In the genomic region with DNA sequence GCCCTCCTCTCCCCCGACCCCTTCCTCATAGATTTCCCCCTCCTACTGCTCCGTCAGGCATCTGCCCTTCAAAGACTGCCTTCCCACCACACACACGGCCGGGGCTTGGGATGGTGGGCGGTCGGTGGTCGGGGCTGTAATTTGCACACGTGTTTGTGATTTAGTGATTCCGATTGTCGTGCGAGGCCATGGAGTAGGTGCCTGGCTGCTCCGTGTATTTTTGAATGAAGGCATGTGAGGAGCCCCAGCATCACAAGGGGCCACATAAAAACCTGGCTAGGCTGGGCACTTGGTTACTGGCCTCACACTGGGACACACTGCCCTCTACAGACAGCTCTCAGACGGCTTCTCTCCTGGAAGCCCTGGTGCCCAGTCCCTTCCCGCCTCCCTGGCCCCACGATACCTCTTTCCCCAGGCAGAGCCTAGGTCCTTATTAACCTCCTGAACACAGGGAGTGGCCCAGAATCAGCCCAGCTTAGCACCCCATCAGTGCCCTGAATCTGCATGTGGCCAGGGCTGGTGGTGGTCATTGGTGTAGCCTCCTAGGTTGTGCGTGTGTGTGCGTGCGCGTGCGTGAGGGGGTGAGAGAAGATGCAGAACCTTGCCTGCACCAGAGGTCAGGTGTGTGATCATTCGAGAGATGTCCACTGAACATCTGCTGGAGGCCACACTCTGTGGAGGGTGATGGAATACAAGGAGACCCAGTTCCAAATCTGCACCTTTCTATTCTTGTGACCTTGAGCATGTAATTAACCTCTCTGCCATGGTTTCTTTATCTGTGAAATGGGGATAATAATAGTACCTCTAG, we compare ENCODE assay signal across 1 cellular context.
TF ChIP-seq lines count a peak whose summit lies in the region.

No MANE protein-coding gene starts in this region.

TF ChIP-seq in endothelial cell of umbilical vein, 7 proteins besides CTCF, POLR2A, EP300 and RAD21:
- TF ChIP-seq, protein P1, sequence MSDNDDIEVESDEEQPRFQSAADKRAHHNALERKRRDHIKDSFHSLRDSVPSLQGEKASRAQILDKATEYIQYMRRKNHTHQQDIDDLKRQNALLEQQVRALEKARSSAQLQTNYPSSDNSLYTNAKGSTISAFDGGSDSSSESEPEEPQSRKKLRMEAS (IDR thresholded peaks at IDR 0.05; ENCODE audit: insufficient read depth, insufficient read length): no peak
- TF ChIP-seq POLR2AphosphoS5 (IDR thresholded peaks at IDR 0.05; ENCODE audit: insufficient read depth, low read depth, low read length) (no peak), EZH2 (IDR thresholded peaks at IDR 0.05; ENCODE audit: borderline replicate concordance, low read depth, low read length, severe bottlenecking) (no peak), JUN (IDR thresholded peaks at IDR 0.05; ENCODE audit: borderline replicate concordance, insufficient read depth, insufficient read length, low read depth) (no peak), MYC (IDR thresholded peaks at IDR 0.05; ENCODE audit: low read depth, low read length) (no peak), FOS (IDR thresholded peaks at IDR 0.05; ENCODE audit: borderline replicate concordance, insufficient read depth, low read length) (no peak), GATA2 (IDR thresholded peaks at IDR 0.05; ENCODE audit: insufficient read depth, insufficient read length, low read depth, low read length) (no peak)
